ENCODE assay signal across 21 cellular contexts in the genomic region with DNA sequence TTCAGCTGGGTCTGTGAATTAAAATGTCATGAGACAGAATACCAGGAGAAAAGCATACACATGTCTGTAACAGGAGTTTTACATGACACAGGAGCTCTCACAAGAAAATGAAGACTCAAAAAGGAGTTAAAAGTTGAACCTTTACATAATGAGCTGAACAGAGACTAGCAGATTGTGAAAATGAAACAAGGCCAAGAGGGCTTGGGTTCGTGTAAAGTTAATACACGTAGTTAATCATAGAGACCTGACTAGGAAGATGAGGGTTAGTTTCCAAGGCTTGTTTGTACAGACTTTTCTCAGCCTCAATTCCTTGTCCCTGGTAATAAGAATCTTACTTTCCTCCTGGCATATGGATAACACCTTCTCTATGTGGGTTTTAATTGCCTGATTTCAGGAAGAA.
A peak's percentile ranks its signal among the peaks of the same experiment; 100 is the strongest.
DNase-seq lines count a peak whose midpoint lies in the region; ATAC-seq, FAIRE-seq and TF ChIP-seq lines count a peak whose summit lies in the region.
"Had no signal": no experiment of that assay in that cellular context is flagged by ENCODE, and none has a peak within 500 bp of the region (broad histone marks: within the 10 kb centered on the region; RNA-seq: fewer than 3 reads in every experiment).

No MANE protein-coding gene starts in this region.

- H3F3A ChIP-seq in MM.1S (ENCODE audit: insufficient read depth, low read length) = no peaks in the 10 kb centered on the region

- TF ChIP-seq POLR2A in HepG2 (IDR thresholded peaks at IDR 0.05; ENCODE audit: insufficient read depth in 1 of 2, low read depth in 2 of 2, low read length in 2 of 2) = no peak

- no peaks in the 10 kb centered on the region for H3K9me2 ChIP-seq in MM.1S (replicated peaks; ENCODE audit: insufficient read depth, low read length)

- in situ Hi-C loops in HepG2 (cut with HindIII; ENCODE audit: extremely low pct_ligation_motif_present, low pct_unique_long_range_greater_than_20kb) = no loop called here

- no peaks in the 10 kb centered on the region for H3K4me1 ChIP-seq in MM.1S (ENCODE audit: low read length)
- no peaks in the 10 kb centered on the region for H3K4me1 ChIP-seq in HepG2 (ENCODE audit: insufficient read depth, low read length)
- H3K4me1 ChIP-seq: BLaER1 had no signal

- FAIRE-seq in HepG2 (lab: Jason Lieb, UNC) = no peak
- FAIRE-seq: GM18507, HTR-8/SVneo had no signal

- no TSS peak for BruUV-seq in HepG2 (replicated peaks; lab: Mats Ljungman, UMichigan)

- TF ChIP-seq CTCF in MM.1S (IDR thresholded peaks at IDR 0.05; ENCODE audit: low read length) (no peak), HepG2 (CRISPR knock-in tag; IDR thresholded peaks at IDR 0.05) (no peak)

- no peak overlapping the region for H3K27ac ChIP-seq in MM.1S (ENCODE audit: low read length)
- H3K27ac ChIP-seq in HepG2 (ENCODE audit: extremely low read length, insufficient read depth, low read length) = no peak overlapping the region
- H3K27ac ChIP-seq: 22Rv1, BLaER1, GM23248, SK-N-MC had no signal

- peak overlapping the region; percentile 15; the same call in 1 of the 2 replicates for H3K4me3 ChIP-seq in MM.1S (ENCODE audit: low read length)
- no peak overlapping the region for H3K4me3 ChIP-seq in HepG2 (replicated peaks in 1 of 3; ENCODE audit: insufficient read depth in 1 of 3, low read depth in 2 of 3, low read length in 3 of 3)
- H3K4me3 ChIP-seq in MG63 = no peak overlapping the region
- H3K4me3 ChIP-seq: BLaER1, GM23248, SK-N-MC had no signal

- CTCF ChIA-PET in HepG2 (lab: Yijun Ruan, JAX; ENCODE audit: low intra/inter-chr PET ratio, low total read pairs) = no interaction called here

- peak overlapping the region; percentile 16; the same call in 1 of the 2 replicates for H3K9ac ChIP-seq in MM.1S (ENCODE audit: low read length)
- no peak overlapping the region for H3K9ac ChIP-seq in HepG2 (ENCODE audit: insufficient read depth, low read depth, low read length)
- H3K9ac ChIP-seq: BLaER1, GM23248 had no signal

- H3K79me2 ChIP-seq in MM.1S (ENCODE audit: low read length) (no peaks in the 10 kb centered on the region), HepG2 (ENCODE audit: insufficient read depth, low read length) (no peaks in the 10 kb centered on the region)

- no peaks in the 10 kb centered on the region for H3K27me3 ChIP-seq in MM.1S (replicated peaks; ENCODE audit: insufficient read depth, low read length)
- H3K27me3 ChIP-seq in HepG2 (ENCODE audit: control insufficient read depth in 1 of 2, insufficient read depth in 2 of 2, low read length in 2 of 2) = no peaks in the 10 kb centered on the region
- H3K27me3 ChIP-seq in MG63 = no peaks in the 10 kb centered on the region
- H3K27me3 ChIP-seq: BLaER1 had no signal

- POLR2A ChIA-PET in HepG2 (lab: Yijun Ruan, JAX) = no interaction called here

- peak; percentile 68 for ATAC-seq in HG02571 (IDR thresholded peaks at IDR 0.05; ENCODE audit: unreplicated experiment)
- ATAC-seq in HepG2 = no peak
- ATAC-seq: Panc1, Right ventricle myocardium inferior had no signal

- WGBS in HepG2 (ENCODE audit: low lambda C conversion rate) = 2% methylated on average over 2 of the region's 2 CpGs

- no peak for TF ChIP-seq EP300 in HepG2 (IDR thresholded peaks at IDR 0.05; ENCODE audit: low read depth in 2 of 2, low read length in 2 of 2)
- TF ChIP-seq EP300 in HepG2 (CRISPR knock-in tag; IDR thresholded peaks at IDR 0.05; ENCODE audit: borderline replicate concordance) = no peak

- H2AFZ ChIP-seq in MM.1S (ENCODE audit: low read length) = peak overlapping the region; percentile 36
- no peak overlapping the region for H2AFZ ChIP-seq in HepG2 (ENCODE audit: low read length)
- H2AFZ ChIP-seq: GM23248 had no signal

- H3K4me2 ChIP-seq in MM.1S (ENCODE audit: low read depth, low read length) (peak overlapping the region; percentile 50; the same call in 1 of the 2 replicates), HepG2 (ENCODE audit: low read depth, low read length) (no peak overlapping the region)
- H3K4me2 ChIP-seq: BLaER1 had no signal

- H3K36me3 ChIP-seq in MM.1S (replicated peaks; ENCODE audit: insufficient read depth, low read length) = no peaks in the 10 kb centered on the region
- H3K36me3 ChIP-seq in HepG2 (replicated peaks in 1 of 2; ENCODE audit: control insufficient read depth in 1 of 2, insufficient read depth in 2 of 2, low read length in 2 of 2) = no peaks in the 10 kb centered on the region
- peaks cover 33% of the 10 kb centered on the region for H3K36me3 ChIP-seq in MG63
- H3K36me3 ChIP-seq: BLaER1 had no signal

- H4K20me1 ChIP-seq in MM.1S (ENCODE audit: insufficient read depth, low read length) (no peaks in the 10 kb centered on the region), HepG2 (ENCODE audit: insufficient read depth, low read length) (no peaks in the 10 kb centered on the region)
- H4K20me1 ChIP-seq: BLaER1 had no signal

- intact Hi-C loops in HepG2 (cut with micrococcal nuclease; ENCODE audit: unreplicated experiment) = no loop called here

- H3K9me3 ChIP-seq in MM.1S (replicated peaks; ENCODE audit: insufficient read depth, low read length) = no peaks in the 10 kb centered on the region
- H3K9me3 ChIP-seq in HepG2 (ENCODE audit: low read length) = peaks cover 77% of the 10 kb centered on the region
- H3K9me3 ChIP-seq in MG63 = peaks cover 25% of the 10 kb centered on the region

- DNase-seq in NOMO-1 treated with DMSO at 0.1 percent for 48 hours (lab: John Stamatoyannopoulos, UW; ENCODE audit: unreplicated experiment) = peak; percentile 40
- no peak for DNase-seq in NOMO-1 treated with dmso at 0.1 percent for 144 hours (lab: John Stamatoyannopoulos, UW; ENCODE audit: unreplicated experiment)
- peak; percentile 48 for DNase-seq in MM.1S
- no peak for DNase-seq in effector CD8-positive, alpha-beta T cell (lab: John Stamatoyannopoulos, UW)
- no peak for DNase-seq in nucleus accumbens (lab: John Stamatoyannopoulos, UW)
- DNase-seq in HepG2 (ENCODE audit: low spot score) = no peak
- DNase-seq in MG63 = no peak
- DNase-seq: DMS 273 treated with DMSO at 0.1 percent for 48 hours, GM23248, NCI-H1048, NCI-H226, NCI-H69, T-helper 1 cell had no signal

- TF ChIP-seq RAD21 in HepG2 (CRISPR knock-in tag; IDR thresholded peaks at IDR 0.05) = no peak

TF ChIP-seq in HepG2, 621 proteins besides CTCF, POLR2A, EP300 and RAD21:
- no peak for TF ChIP-seq MED13 (CRISPR knock-in tag; IDR thresholded peaks at IDR 0.05)
- TF ChIP-seq SPEN (CRISPR knock-in tag; IDR thresholded peaks at IDR 0.05; ENCODE audit: low read depth) = no peak
- no peak for TF ChIP-seq ZSCAN20 (CRISPR knock-in tag; IDR thresholded peaks at IDR 0.05; ENCODE audit: borderline replicate concordance)
- no peak for TF ChIP-seq KDM5A (IDR thresholded peaks at IDR 0.05; ENCODE audit: borderline replicate concordance, low read length)
- no peak for TF ChIP-seq ZNF124 (CRISPR knock-in tag; IDR thresholded peaks at IDR 0.05)
- TF ChIP-seq, protein P1, sequence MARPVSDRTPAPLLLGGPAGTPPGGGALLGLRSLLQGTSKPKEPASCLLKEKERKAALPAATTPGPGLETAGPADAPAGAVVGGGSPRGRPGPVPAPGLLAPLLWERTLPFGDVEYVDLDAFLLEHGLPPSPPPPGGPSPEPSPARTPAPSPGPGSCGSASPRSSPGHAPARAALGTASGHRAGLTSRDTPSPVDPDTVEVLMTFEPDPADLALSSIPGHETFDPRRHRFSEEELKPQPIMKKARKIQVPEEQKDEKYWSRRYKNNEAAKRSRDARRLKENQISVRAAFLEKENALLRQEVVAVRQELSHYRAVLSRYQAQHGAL (CRISPR knock-in tag; IDR thresholded peaks at IDR 0.05; ENCODE audit: not compliant biosample characterization) = no peak
- no peak for TF ChIP-seq ATF5 (CRISPR knock-in tag; IDR thresholded peaks at IDR 0.05; ENCODE audit: low read depth)
- TF ChIP-seq RXRA (CRISPR knock-in tag; IDR thresholded peaks at IDR 0.05) = no peak
- TF ChIP-seq ZSCAN29 (CRISPR knock-in tag; conservative IDR thresholded peaks at IDR 0.05) = no peak
- no peak for TF ChIP-seq POLR2AphosphoS5 (IDR thresholded peaks at IDR 0.05; ENCODE audit: low read depth, low read length)
- TF ChIP-seq DZIP1 (CRISPR knock-in tag; IDR thresholded peaks at IDR 0.05) = no peak

Comparison
In these comparisons a context has a peak if more than half of its experiments do, and no peak if none do; other contexts are left out.
1. DNase-seq: peak in NOMO-1 treated with DMSO at 0.1 percent for 48 hours (single experiment) and MM.1S (single experiment); none in NOMO-1 treated with dmso at 0.1 percent for 144 hours (single experiment), effector CD8-positive, alpha-beta T cell (single experiment), nucleus accumbens (0 of 56), HepG2 (single experiment) and MG63 (single experiment).